ENCODE assay signal across 29 cellular contexts in genomic region chr5:149881874-149882273, GRCh38.
"Had no signal": no experiment of that assay in that cellular context is flagged by ENCODE, and none has a peak within 500 bp of the region (broad histone marks: within the 10 kb centered on the region; RNA-seq: fewer than 3 reads in every experiment).

No MANE protein-coding gene starts in this region.

- H2AFZ ChIP-seq: parathyroid adenoma had no signal

- H3K27me3 ChIP-seq: ovary, right lobe of liver, sigmoid colon, stomach, thyroid gland, tibial nerve, upper lobe of left lung, vagina had no signal

- ATAC-seq: natural killer cell treated with Interleukin-12 subunit alpha and Interleukin-12 subunit beta and Interleukin-15 and Interleukin-18, amount 100 ng/mL, for 72 hours; psoas muscle; right cardiac atrium; right lobe of liver; stimulated activated effector memory CD8-positive, alpha-beta T cell treated with anti-CD3 and anti-CD28 coated beads, Interleukin-12 subunit alpha, Interleukin-12 subunit beta, amount 100 ng/mL, for 72 hours; stimulated activated naive B cell treated with anti-CD40 and anti-IgM and Interleukin-4, amounts not matched to agents 10 μg/mL and 1 μg/mL and 100 μg/mL, for 72 hours had no signal

- H3K36me3 ChIP-seq: ovary, right lobe of liver, sigmoid colon, stomach, thoracic aorta, thyroid gland, tibial nerve, upper lobe of left lung, vagina had no signal

- H3K79me2 ChIP-seq: parathyroid adenoma had no signal

- H3K27ac ChIP-seq: ovary, parathyroid adenoma, psoas muscle, right lobe of liver, sigmoid colon, stomach, thoracic aorta, thyroid gland, tibial nerve, upper lobe of left lung, vagina had no signal

- FAIRE-seq: small intestine, urothelium cell line had no signal

- H3K4me1 Mint-ChIP-seq: neural crest cell; stimulated activated effector memory CD8-positive, alpha-beta T cell treated with anti-CD3 and anti-CD28 coated beads, Interleukin-12 subunit alpha, Interleukin-12 subunit beta, amount 100 ng/mL, for 72 hours; stimulated activated naive B cell treated with anti-CD40 and anti-IgM and Interleukin-4, amounts not matched to agents 10 μg/mL and 1 μg/mL and 100 μg/mL, for 72 hours had no signal

- H3K9me3 Mint-ChIP-seq: nephron progenitor cell; stimulated activated naive CD8-positive, alpha-beta T cell treated with anti-CD3 and anti-CD28 coated beads, Interleukin-15, Interleukin-2, amounts not matched to agents 100 ng/mL and 50 ng/mL, for 24 hours had no signal

- H3K4me3 Mint-ChIP-seq: natural killer cell treated with Interleukin-12 subunit alpha and Interleukin-12 subunit beta and Interleukin-15 and Interleukin-18, amount 100 ng/mL, for 72 hours; nephron progenitor cell; neural crest cell; stimulated activated effector memory CD8-positive, alpha-beta T cell treated with anti-CD3 and anti-CD28 coated beads, Interleukin-12 subunit alpha, Interleukin-12 subunit beta, amount 100 ng/mL, for 72 hours; stimulated activated naive B cell treated with anti-CD40 and anti-IgM and Interleukin-4, amounts not matched to agents 10 μg/mL and 1 μg/mL and 100 μg/mL, for 72 hours; stimulated activated naive CD8-positive, alpha-beta T cell treated with anti-CD3 and anti-CD28 coated beads, Interleukin-15, Interleukin-2, amounts not matched to agents 100 ng/mL and 50 ng/mL, for 24 hours had no signal

- H3K27me3 Mint-ChIP-seq: progenitor cell of endocrine pancreas had no signal

- H3K36me3 Mint-ChIP-seq: stimulated activated effector memory CD8-positive, alpha-beta T cell treated with anti-CD3 and anti-CD28 coated beads, Interleukin-12 subunit alpha, Interleukin-12 subunit beta, amount 100 ng/mL, for 72 hours had no signal

- H3K9me3 ChIP-seq: ovary, psoas muscle, right lobe of liver, sigmoid colon, stomach, thoracic aorta, thyroid gland, tibial nerve, upper lobe of left lung, vagina had no signal

- DNase-seq: nephron progenitor cell; occipital lobe; ovary; posterior cingulate gyrus; psoas muscle; right cardiac atrium; right lobe of liver; sigmoid colon; small intestine; stimulated activated CD4-positive, alpha-beta T cell treated with anti-CD3 and anti-CD28 coated beads, Interleukin-15, amount 100 ng/mL, for 24 hours; stimulated activated CD4-positive, alpha-beta T cell treated with anti-CD3 and anti-CD28 coated beads, Interleukin-2, amount 100 ng/mL, for 24 hours; stimulated activated CD4-positive, alpha-beta T cell treated with anti-CD3 and anti-CD28 coated beads, Interleukin-2, amount 100 ng/mL, for 48 hours; stimulated activated CD4-positive, alpha-beta T cell treated with anti-CD3 and anti-CD28 coated beads, Interleukin-4, amount 100 ng/mL, for 24 hours; stimulated activated naive B cell treated with anti-CD40 and anti-IgM and Interleukin-4, amounts not matched to agents 10 μg/mL and 1 μg/mL and 100 μg/mL, for 72 hours; stimulated activated naive CD4-positive, alpha-beta T cell treated with Interleukin-2 at 50 U/mL for 16 hours; stomach; thyroid gland; trophoblast cell; upper lobe of left lung had no signal

- H3K4me3 ChIP-seq: ovary, psoas muscle, right lobe of liver, sigmoid colon, stomach, thoracic aorta, thyroid gland, tibial nerve, upper lobe of left lung, vagina had no signal

- H3K4me1 ChIP-seq: psoas muscle, right lobe of liver, sigmoid colon, thyroid gland, tibial nerve, vagina had no signal

- H3K27ac Mint-ChIP-seq: natural killer cell treated with Interleukin-12 subunit alpha and Interleukin-12 subunit beta and Interleukin-15 and Interleukin-18, amount 100 ng/mL, for 72 hours; nephron progenitor cell; progenitor cell of endocrine pancreas; stimulated activated effector memory CD8-positive, alpha-beta T cell treated with anti-CD3 and anti-CD28 coated beads, Interleukin-12 subunit alpha, Interleukin-12 subunit beta, amount 100 ng/mL, for 72 hours; stimulated activated naive B cell treated with anti-CD40 and anti-IgM and Interleukin-4, amounts not matched to agents 10 μg/mL and 1 μg/mL and 100 μg/mL, for 72 hours; stimulated activated naive CD8-positive, alpha-beta T cell treated with anti-CD3 and anti-CD28 coated beads, Interleukin-15, Interleukin-2, amounts not matched to agents 100 ng/mL and 50 ng/mL, for 24 hours had no signal

- H3K9ac ChIP-seq: parathyroid adenoma had no signal
